In the genomic region with DNA sequence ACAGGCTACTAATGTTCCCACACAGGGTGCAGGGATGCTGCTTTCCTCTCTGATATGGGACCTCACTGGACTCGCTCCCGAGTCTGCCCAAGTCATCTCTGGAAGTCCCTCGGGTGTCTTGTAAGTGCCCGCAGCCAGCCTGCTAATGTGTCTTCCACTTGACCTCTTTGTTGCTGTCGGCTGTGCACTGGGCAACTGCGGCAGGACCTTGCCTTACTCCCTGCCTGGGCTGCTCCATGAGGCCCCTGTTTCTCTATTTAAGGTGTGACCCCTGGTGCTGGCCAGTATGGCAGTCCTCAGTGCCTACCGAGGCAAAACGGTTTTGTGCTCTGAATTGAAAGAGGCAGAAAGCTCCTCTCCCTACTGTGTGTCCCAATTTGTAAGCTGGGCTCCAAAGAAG, we compare ENCODE assay signal across 1 cellular context.
TF ChIP-seq lines count a peak whose summit lies in the region.

No MANE protein-coding gene starts in this region.

TF ChIP-seq in IMR-90, 13 proteins besides CTCF, POLR2A, EP300 and RAD21:
- TF ChIP-seq RFX5 (IDR thresholded peaks at IDR 0.05; ENCODE audit: low read depth, low read length) (no peak), MAFK (IDR thresholded peaks at IDR 0.05; ENCODE audit: low read depth, low read length) (no peak), BHLHE40 (IDR thresholded peaks at IDR 0.05; ENCODE audit: low read depth, low read length) (no peak)
- TF ChIP-seq, protein P1, sequence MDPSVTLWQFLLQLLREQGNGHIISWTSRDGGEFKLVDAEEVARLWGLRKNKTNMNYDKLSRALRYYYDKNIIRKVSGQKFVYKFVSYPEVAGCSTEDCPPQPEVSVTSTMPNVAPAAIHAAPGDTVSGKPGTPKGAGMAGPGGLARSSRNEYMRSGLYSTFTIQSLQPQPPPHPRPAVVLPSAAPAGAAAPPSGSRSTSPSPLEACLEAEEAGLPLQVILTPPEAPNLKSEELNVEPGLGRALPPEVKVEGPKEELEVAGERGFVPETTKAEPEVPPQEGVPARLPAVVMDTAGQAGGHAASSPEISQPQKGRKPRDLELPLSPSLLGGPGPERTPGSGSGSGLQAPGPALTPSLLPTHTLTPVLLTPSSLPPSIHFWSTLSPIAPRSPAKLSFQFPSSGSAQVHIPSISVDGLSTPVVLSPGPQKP (IDR thresholded peaks at IDR 0.05; ENCODE audit: borderline replicate concordance, low read depth, low read length) = no peak
